ENCODE assay signal across 15 cellular contexts in genomic region chr2:109699646-109700045, GRCh38.
DNase-seq lines count a peak whose midpoint lies in the region; ATAC-seq, FAIRE-seq and TF ChIP-seq lines count a peak whose summit lies in the region.
"Had no signal": no experiment of that assay in that cellular context is flagged by ENCODE, and none has a peak within 500 bp of the region (broad histone marks: within the 10 kb centered on the region; RNA-seq: fewer than 3 reads in every experiment).

No MANE protein-coding gene starts in this region.

- H3K4me1 Mint-ChIP-seq in neural crest cell = peaks cover 50% of the 10 kb centered on the region
- peaks cover 18% of the 10 kb centered on the region for H3K4me1 Mint-ChIP-seq in activated CD4-positive, alpha-beta memory T cell treated with anti-CD3 and anti-CD28 coated beads, Interleukin-2, amount 10 ng/mL, durations not matched to agents 7 days and 5 days
- H3K4me1 Mint-ChIP-seq: activated naive CD8-positive, alpha-beta T cell treated with anti-CD3 and anti-CD28 coated beads, Interleukin-2, amount 10 ng/mL, durations not matched to agents 7 days and 5 days had no signal

- TF ChIP-seq CTCF in cardiac muscle cell (IDR thresholded peaks at IDR 0.05; ENCODE audit: low read depth, low read length) (no peak), neural crest cell (conservative IDR thresholded peaks at IDR 0.05) (no peak), upper lobe of right lung (IDR thresholded peaks at IDR 0.05) (no peak), kidney (IDR thresholded peaks at IDR 0.05; ENCODE audit: borderline replicate concordance, extremely low read depth, insufficient read depth) (no peak)

- H3K27ac ChIP-seq in cardiac muscle cell (peak overlapping the region; percentile 77), upper lobe of right lung (peak overlapping the region; percentile 79), kidney (ENCODE audit: low read depth in 2 of 2, low read length in 2 of 2) (no peak overlapping the region)
- H3K27ac ChIP-seq: 22Rv1 had no signal

- H3K4me3 Mint-ChIP-seq in neural crest cell = peak overlapping the region; percentile 6
- no peak overlapping the region for H3K4me3 Mint-ChIP-seq in activated CD4-positive, alpha-beta memory T cell treated with anti-CD3 and anti-CD28 coated beads, Interleukin-2, amount 10 ng/mL, durations not matched to agents 7 days and 5 days
- H3K4me3 Mint-ChIP-seq: activated naive CD8-positive, alpha-beta T cell treated with anti-CD3 and anti-CD28 coated beads, Interleukin-2, amount 10 ng/mL, durations not matched to agents 7 days and 5 days; stimulated activated naive CD8-positive, alpha-beta T cell treated with anti-CD3 and anti-CD28 coated beads, Interleukin-15, Interleukin-2, amounts not matched to agents 100 ng/mL and 50 ng/mL, for 24 hours had no signal

- FAIRE-seq in kidney (lab: Jason Lieb, UNC) = no peak

- H3K4me3 ChIP-seq in cardiac muscle cell (no peak overlapping the region), upper lobe of right lung (no peak overlapping the region), kidney (ENCODE audit: low read length in 2 of 2) (no peak overlapping the region)

- no peaks in the 10 kb centered on the region for H3K9me3 ChIP-seq in cardiac muscle cell (ENCODE audit: low read depth)
- no peaks in the 10 kb centered on the region for H3K9me3 ChIP-seq in upper lobe of right lung
- no peaks in the 10 kb centered on the region for H3K9me3 ChIP-seq in kidney (ENCODE audit: control insufficient read depth in 1 of 2, low read length in 2 of 2)

- CTCF ChIA-PET in activated CD4-positive, alpha-beta memory T cell treated with anti-CD3 and anti-CD28 coated beads, Interleukin-2, amount 10 ng/mL, durations not matched to agents 7 days and 5 days (lab: Charles Lee) = no interaction called here

- POLR2A ChIA-PET in activated CD4-positive, alpha-beta memory T cell treated with anti-CD3 and anti-CD28 coated beads, Interleukin-2, amount 10 ng/mL, durations not matched to agents 7 days and 5 days (lab: Charles Lee) = no interaction called here

- DNase-seq in NCI-H2227 (lab: John Stamatoyannopoulos, UW; ENCODE audit: unreplicated experiment) (peak; percentile 4), NCI-H2227 treated with DMSO at 0.1 percent for 48 hours (lab: John Stamatoyannopoulos, UW) (no peak), cardiac muscle cell (ENCODE audit: low read depth in 1 of 2, low spot score in 1 of 2) (peak; percentile 27 to 46), neural crest cell (ENCODE audit: low read depth, low spot score) (peak; percentile 19), upper lobe of right lung (no peak), kidney (no peak)
- no peak for DNase-seq in activated CD4-positive, alpha-beta memory T cell treated with anti-CD3 and anti-CD28 coated beads, Interleukin-2, amount 10 ng/mL, durations not matched to agents 7 days and 5 days
- DNase-seq: activated naive CD8-positive, alpha-beta T cell treated with anti-CD3 and anti-CD28 coated beads, Interleukin-2, amount 10 ng/mL, durations not matched to agents 7 days and 5 days; H7; NCI-H2081 treated with DMSO at 0.1 percent for 48 hours; nucleus accumbens; stimulated activated CD4-positive, alpha-beta T cell treated with anti-CD3 and anti-CD28 coated beads, Interleukin-2, amount 100 ng/mL, for 48 hours had no signal

- intact Hi-C loops in upper lobe of right lung (cut with DNase I) (no loop called here), kidney (cut with DNase I) (no loop called here)

- no peaks in the 10 kb centered on the region for H3K27me3 ChIP-seq in cardiac muscle cell
- H3K27me3 ChIP-seq in upper lobe of right lung = no peaks in the 10 kb centered on the region

- no peaks in the 10 kb centered on the region for H3K9me3 Mint-ChIP-seq in neural crest cell
- H3K9me3 Mint-ChIP-seq in activated CD4-positive, alpha-beta memory T cell treated with anti-CD3 and anti-CD28 coated beads, Interleukin-2, amount 10 ng/mL, durations not matched to agents 7 days and 5 days = no peaks in the 10 kb centered on the region
- H3K9me3 Mint-ChIP-seq: activated naive CD8-positive, alpha-beta T cell treated with anti-CD3 and anti-CD28 coated beads, Interleukin-2, amount 10 ng/mL, durations not matched to agents 7 days and 5 days had no signal

- H3K36me3 Mint-ChIP-seq in neural crest cell (ENCODE audit: low read depth) = no peaks in the 10 kb centered on the region
- H3K36me3 Mint-ChIP-seq in activated CD4-positive, alpha-beta memory T cell treated with anti-CD3 and anti-CD28 coated beads, Interleukin-2, amount 10 ng/mL, durations not matched to agents 7 days and 5 days (ENCODE audit: low read depth) = no peaks in the 10 kb centered on the region
- H3K36me3 Mint-ChIP-seq: activated naive CD8-positive, alpha-beta T cell treated with anti-CD3 and anti-CD28 coated beads, Interleukin-2, amount 10 ng/mL, durations not matched to agents 7 days and 5 days had no signal

- no peaks in the 10 kb centered on the region for H3K27me3 Mint-ChIP-seq in neural crest cell (ENCODE audit: low read depth)
- peaks cover 25% of the 10 kb centered on the region for H3K27me3 Mint-ChIP-seq in activated CD4-positive, alpha-beta memory T cell treated with anti-CD3 and anti-CD28 coated beads, Interleukin-2, amount 10 ng/mL, durations not matched to agents 7 days and 5 days

- H3K27ac Mint-ChIP-seq in neural crest cell (ENCODE audit: unreplicated experiment) = no peak overlapping the region
- H3K27ac Mint-ChIP-seq in activated CD4-positive, alpha-beta memory T cell treated with anti-CD3 and anti-CD28 coated beads, Interleukin-2, amount 10 ng/mL, durations not matched to agents 7 days and 5 days = no peak overlapping the region
- H3K27ac Mint-ChIP-seq: activated naive CD8-positive, alpha-beta T cell treated with anti-CD3 and anti-CD28 coated beads, Interleukin-2, amount 10 ng/mL, durations not matched to agents 7 days and 5 days; stimulated activated naive CD8-positive, alpha-beta T cell treated with anti-CD3 and anti-CD28 coated beads, Interleukin-15, Interleukin-2, amounts not matched to agents 100 ng/mL and 50 ng/mL, for 24 hours had no signal

- H3K4me1 ChIP-seq in cardiac muscle cell (ENCODE audit: low read depth) = peaks cover 25% of the 10 kb centered on the region
- H3K4me1 ChIP-seq in upper lobe of right lung = peaks cover 24% of the 10 kb centered on the region
- H3K4me1 ChIP-seq in kidney (ENCODE audit: control insufficient read depth in 1 of 2, insufficient read depth in 1 of 2, low read depth in 1 of 2, low read length in 2 of 2) = peaks cover 0 to 6% of the 10 kb centered on the region in 2 donors

- H3K36me3 ChIP-seq in cardiac muscle cell (no peaks in the 10 kb centered on the region), upper lobe of right lung (no peaks in the 10 kb centered on the region), kidney (ENCODE audit: control insufficient read depth in 1 of 2, insufficient read depth in 2 of 2, low read length in 2 of 2) (no peaks in the 10 kb centered on the region)

- H3K9ac ChIP-seq in kidney (ENCODE audit: low read length in 2 of 2) = no peak overlapping the region

- peak; percentile 60 for ATAC-seq in upper lobe of right lung
- no peak for ATAC-seq in HG02798 (IDR thresholded peaks at IDR 0.05; ENCODE audit: poor library complexity, unreplicated experiment)

Comparison
In these comparisons a context has a peak if more than half of its experiments do, and no peak if none do; other contexts are left out.
1. DNase-seq: peak in NCI-H2227 (single experiment), cardiac muscle cell (2 of 2) and neural crest cell (single experiment); none in NCI-H2227 treated with DMSO at 0.1 percent for 48 hours (single experiment), upper lobe of right lung (single experiment), activated CD4-positive, alpha-beta memory T cell treated with anti-CD3 and anti-CD28 coated beads, Interleukin-2, amount 10 ng/mL, durations not matched to agents 7 days and 5 days (single experiment) and kidney (single experiment).
2. H3K27ac ChIP-seq: peak in cardiac muscle cell (single experiment) and upper lobe of right lung (single experiment); none in kidney (0 of 2).